9 cellular contexts compared by ENCODE assay signal in the genomic region with DNA sequence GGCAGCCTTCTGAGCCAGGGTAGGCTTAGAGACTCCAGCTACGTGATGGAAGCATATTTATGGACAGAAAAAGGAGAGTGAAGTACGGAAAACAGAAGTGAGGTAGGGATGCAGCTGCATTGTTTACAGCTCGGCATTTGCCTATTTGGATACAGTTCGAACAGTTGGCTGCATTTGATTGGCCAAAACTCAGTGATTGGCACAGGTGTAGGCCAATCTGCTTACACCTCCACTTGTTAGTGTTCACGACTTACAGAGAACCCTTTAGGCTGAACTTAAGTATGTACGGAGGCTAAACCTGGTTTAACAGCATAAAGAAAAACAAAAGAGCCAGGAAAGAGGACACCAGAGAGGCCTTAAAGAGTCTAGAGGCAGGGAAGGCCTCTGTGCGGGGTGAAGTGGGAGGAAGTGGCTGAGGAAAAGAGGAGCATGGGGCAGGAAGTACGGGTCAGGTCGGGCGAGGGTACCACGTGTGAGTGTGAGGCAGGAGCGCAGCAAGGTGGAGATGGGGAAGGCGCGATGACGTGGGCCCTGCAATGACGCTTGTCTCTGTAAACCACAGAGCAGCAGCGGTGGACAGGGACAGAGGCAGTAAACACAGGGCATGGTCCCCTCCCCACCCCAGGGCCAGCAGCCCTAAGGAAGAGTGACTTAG. TPM values are rescaled to one million over a fixed set of nuclear protein-coding genes. Genes with fewer than 3 reads are reported as not detected.
A peak's percentile ranks its signal among the peaks of the same experiment; 100 is the strongest.
DNase-seq lines count a peak whose midpoint lies in the region; ATAC-seq and TF ChIP-seq lines count a peak whose summit lies in the region.
"Had no signal": no experiment of that assay in that cellular context is flagged by ENCODE, and none has a peak within 500 bp of the region (broad histone marks: within the 10 kb centered on the region; RNA-seq: fewer than 3 reads in every experiment).

No MANE protein-coding gene starts in this region.

- no peak for ATAC-seq in GM21723 (IDR thresholded peaks at IDR 0.05; ENCODE audit: unreplicated experiment)
- no peak for ATAC-seq in GM21360 (IDR thresholded peaks at IDR 0.05; ENCODE audit: unreplicated experiment)

- no peaks in the 10 kb centered on the region for H3K36me3 ChIP-seq in neutrophil
- H3K36me3 ChIP-seq: breast epithelium had no signal

- peak overlapping the region; percentile 76 for H3K27ac ChIP-seq in neutrophil
- H3K27ac ChIP-seq: breast epithelium had no signal

- no peaks in the 10 kb centered on the region for H3K27me3 ChIP-seq in neutrophil
- H3K27me3 ChIP-seq: breast epithelium had no signal

- H3K4me1 ChIP-seq in neutrophil (ENCODE audit: control insufficient read depth in 1 of 2, insufficient read depth in 1 of 2, low read depth in 1 of 2, low read length in 1 of 2): peaks cover 17 to 23% of the 10 kb centered on the region in 2 experiments
- H3K4me1 ChIP-seq: breast epithelium had no signal

- H3K4me3 ChIP-seq in AG10803 (ENCODE audit: low read length) (no peak overlapping the region), neutrophil (ENCODE audit: low read depth in 1 of 2, low read length in 1 of 2) (peak overlapping the region; percentile 42 to 45)
- peak overlapping the region; percentile 23 for H3K4me3 ChIP-seq in Jurkat, Clone E6-1 (ENCODE audit: low read length)
- H3K4me3 ChIP-seq: breast epithelium had no signal

- no peaks in the 10 kb centered on the region for H3K9me3 ChIP-seq in neutrophil
- H3K9me3 ChIP-seq: breast epithelium had no signal

- TF ChIP-seq CTCF in AG10803 (conservative IDR thresholded peaks at IDR 0.05; ENCODE audit: low read length) (no peak), neutrophil (IDR thresholded peaks at IDR 0.05) (no peak)

- DNase-seq in AG10803 (ENCODE audit: low read depth) (peak; percentile 60), cerebellar cortex (ENCODE audit: low spot score) (peak; percentile 5), NCI-H2107 (lab: John Stamatoyannopoulos, UW) (no peak)
- peak; percentile 96 for DNase-seq in Jurkat, Clone E6-1 (ENCODE audit: low read depth, low spot score)
- peak; percentile 62 for DNase-seq in activated CD4-positive, CD25-positive, alpha-beta regulatory T cell treated with anti-CD3 and anti-CD28 coated beads, Interleukin-2, amount 50 U/mL, for 72 hours

RNA-seq across cellular contexts. Expression of gene RSPH1, which starts 32.0 kb away (rescaled TPM):
- polyA plus RNA-seq in Jurkat, Clone E6-1 (2012; ENCODE audit: insufficient read depth, insufficient read length): not detected

RNA-seq across cellular contexts. Expression of gene SLC37A1, which starts 49.7 kb away (rescaled TPM):
- 13.1 TPM for polyA plus RNA-seq in Jurkat, Clone E6-1 (2012; ENCODE audit: insufficient read depth, insufficient read length)
